Comparison of ENCODE assay signal across 23 cellular contexts in the genomic region with DNA sequence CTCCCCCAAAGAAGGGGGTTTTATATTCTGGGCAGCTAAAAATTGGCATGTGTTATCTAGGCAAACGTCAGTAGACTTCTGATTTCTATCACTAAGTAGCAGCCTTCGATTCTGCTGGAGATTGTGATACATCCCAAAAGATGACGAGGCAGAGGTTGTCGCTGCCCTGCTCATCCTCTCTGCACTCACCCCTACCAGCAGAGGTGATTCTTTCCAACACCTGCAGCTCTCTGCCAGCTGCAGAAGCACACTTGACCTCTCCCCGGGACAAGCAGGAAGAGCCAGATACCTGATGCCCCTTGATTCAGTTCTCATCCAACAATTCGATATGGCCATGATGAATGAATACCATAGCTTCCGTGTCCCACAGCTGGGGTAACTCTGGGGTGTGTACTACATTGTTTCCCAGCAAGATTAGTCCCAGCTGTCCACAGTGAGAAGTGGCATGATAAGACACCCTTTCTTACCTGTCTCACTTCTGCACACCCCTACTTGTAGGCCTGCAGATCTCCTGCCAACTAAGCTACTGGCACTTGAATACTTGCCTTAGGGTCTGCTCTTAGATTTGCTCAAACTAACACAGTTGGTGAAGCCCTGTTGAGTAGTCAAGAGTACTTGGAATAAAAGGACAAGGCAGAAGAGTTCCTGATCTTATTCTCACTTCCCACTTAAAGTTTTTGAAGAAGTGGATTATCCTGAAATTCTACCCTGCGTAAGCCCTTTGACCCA. TPM values are rescaled to one million over a fixed set of nuclear protein-coding genes. Genes with fewer than 3 reads are reported as not detected.
DNase-seq lines count a peak whose midpoint lies in the region; ATAC-seq and TF ChIP-seq lines count a peak whose summit lies in the region.
"Had no signal": no experiment of that assay in that cellular context is flagged by ENCODE, and none has a peak within 500 bp of the region (broad histone marks: within the 10 kb centered on the region; RNA-seq: fewer than 3 reads in every experiment).

No MANE protein-coding gene starts in this region.

- H3K4me3 ChIP-seq in breast epithelium (no peak overlapping the region), prostate gland (no peak overlapping the region)
- H3K4me3 ChIP-seq: dorsolateral prefrontal cortex, HAP-1, lung had no signal

- H3K27ac ChIP-seq in 22Rv1, result peak overlapping the region; percentile 68
- H3K27ac ChIP-seq in breast epithelium, result no peak overlapping the region
- H3K27ac ChIP-seq in prostate gland, result no peak overlapping the region
- H3K27ac ChIP-seq: dorsolateral prefrontal cortex had no signal

- ATAC-seq in left lobe of liver (peak; percentile 52), GM18520 (IDR thresholded peaks at IDR 0.05; ENCODE audit: unreplicated experiment) (no peak)
- ATAC-seq: SK-N-SH treated with all-trans-retinoic acid at 6 μM for 48 hours had no signal

- DNase-seq in HT-29 (ENCODE audit: low spot score), result peak; percentile 12
- peak; percentile 68 for DNase-seq in NCI-H524 treated with DMSO at 0.1 percent for 48 hours (lab: John Stamatoyannopoulos, UW)
- DNase-seq in left lobe of liver (ENCODE audit: low spot score), result no peak
- no peak for DNase-seq in NCI-H2227 (lab: John Stamatoyannopoulos, UW; ENCODE audit: unreplicated experiment)
- no peak for DNase-seq in breast epithelium (ENCODE audit: low spot score in 2 of 2)
- DNase-seq in prostate gland (ENCODE audit: low spot score), result no peak
- DNase-seq: activated B cell treated with CpG ODN at 0.5 μM for 24 hours; activated CD4-positive, alpha-beta memory T cell treated with anti-CD3 and anti-CD28 coated beads for 36 hours; aorta; CD8-positive, alpha-beta memory T cell; central memory CD4-positive, alpha-beta T cell; DND-41; dorsolateral prefrontal cortex; NCI-H187 treated with DMSO at 0.1 percent for 48 hours; NCI-H526 treated with DMSO at 0.1 percent for 48 hours; RPMI8226; stimulated activated CD4-positive, alpha-beta T cell treated with anti-CD3 and anti-CD28 coated beads, Interleukin-2, amount 100 ng/mL, for 24 hours; substantia nigra had no signal

- intact Hi-C loops in breast epithelium (cut with DNase I; ENCODE audit: low total_unique reads) (no loop called here), prostate gland (cut with DNase I) (no loop called here)

- H3K36me3 ChIP-seq in breast epithelium, result no peaks in the 10 kb centered on the region
- no peaks in the 10 kb centered on the region for H3K36me3 ChIP-seq in prostate gland
- H3K36me3 ChIP-seq: HAP-1 had no signal

- WGBS in prostate gland, result 82% methylated on average over 8 of the region's 8 CpGs

- no peak for TF ChIP-seq CTCF in 22Rv1 (IDR thresholded peaks at IDR 0.05)
- no peak for TF ChIP-seq CTCF in breast epithelium (IDR thresholded peaks at IDR 0.05)
- TF ChIP-seq CTCF in prostate gland (IDR thresholded peaks at IDR 0.05), result no peak

- no peaks in the 10 kb centered on the region for H3K4me1 ChIP-seq in breast epithelium
- no peaks in the 10 kb centered on the region for H3K4me1 ChIP-seq in prostate gland (replicated peaks)
- H3K4me1 ChIP-seq: HAP-1 had no signal

- no peaks in the 10 kb centered on the region for H3K9me3 ChIP-seq in breast epithelium
- H3K9me3 ChIP-seq in prostate gland, result no peaks in the 10 kb centered on the region
- H3K9me3 ChIP-seq: HAP-1 had no signal

- H3K27me3 ChIP-seq in breast epithelium, result no peaks in the 10 kb centered on the region
- peaks cover 3% of the 10 kb centered on the region for H3K27me3 ChIP-seq in prostate gland (replicated peaks; ENCODE audit: insufficient read depth)

- TF ChIP-seq POLR2A in breast epithelium (IDR thresholded peaks at IDR 0.05) (no peak), prostate gland (IDR thresholded peaks at IDR 0.05) (no peak)

RNA-seq across cellular contexts. Expression of gene SMAD5, which starts 37.6 kb away (rescaled TPM):
- 12.4 and 14.5 TPM in 2 replicates for total RNA-seq in HT-29 (2014; rRNA removed; shearing (Covaris generic))
- total RNA-seq in left lobe of liver, result 22.8 TPM
- 10 to 100 TPM; 45.6 to 63.7 (median 52.4) TPM for total RNA-seq in breast epithelium
- 10 to 100 TPM; 34.2 to 37.3 TPM for total RNA-seq in prostate gland

Comparison
In these comparisons a context has a peak if more than half of its experiments do, and no peak if none do; other contexts are left out.
1. DNase-seq: peak in HT-29 (single experiment) and NCI-H524 treated with DMSO at 0.1 percent for 48 hours (single experiment); none in left lobe of liver (single experiment), NCI-H2227 (single experiment), breast epithelium (0 of 2) and prostate gland (single experiment).